In the genomic region with DNA sequence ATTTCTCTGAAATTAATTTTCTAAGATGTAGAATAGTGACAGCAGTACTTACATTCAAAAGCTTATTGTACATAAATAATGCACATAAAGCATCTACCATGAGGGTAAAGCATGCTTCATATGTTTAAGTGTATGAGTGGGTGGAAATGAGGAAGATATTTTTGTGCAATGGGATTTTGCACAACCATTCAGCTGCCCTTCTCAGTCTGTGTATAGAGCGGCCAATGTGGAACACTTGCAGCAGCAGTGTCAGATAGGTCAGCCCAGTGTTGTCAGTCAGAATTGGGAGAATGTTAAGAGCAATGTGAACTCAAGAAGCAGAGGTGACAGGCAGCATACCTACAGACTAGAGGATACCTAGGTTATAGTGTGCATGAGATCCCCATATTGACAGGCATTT, we compare ENCODE assay signal across 20 cellular contexts.
"Had no signal": no experiment of that assay in that cellular context is flagged by ENCODE, and none has a peak within 500 bp of the region (broad histone marks: within the 10 kb centered on the region; RNA-seq: fewer than 3 reads in every experiment).

No MANE protein-coding gene starts in this region.

- H3K4me1 Mint-ChIP-seq: activated CD8-positive, alpha-beta memory T cell treated with anti-CD3 and anti-CD28 coated beads, Interleukin-2, amount 10 ng/mL, durations not matched to agents 7 days and 5 days; activated T-helper 17 cell treated with anti-CD3 and anti-CD28 coated beads, Interleukin-2, amount 50 U/mL, for 72 hours had no signal

- ATAC-seq: activated CD8-positive, alpha-beta memory T cell treated with anti-CD3 and anti-CD28 coated beads, Interleukin-2, amount 10 ng/mL, durations not matched to agents 7 days and 5 days; activated T-helper 17 cell treated with anti-CD3 and anti-CD28 coated beads, Interleukin-2, amount 50 U/mL, for 72 hours; stimulated activated memory B cell treated with anti-CD40 and anti-IgM and Interleukin-4, amounts not matched to agents 10 μg/mL and 1 μg/mL and 100 μg/mL, for 72 hours had no signal

- H3K27me3 Mint-ChIP-seq: activated B cell treated with CpG ODN at 0.5 μM for 24 hours; activated CD4-positive, alpha-beta memory T cell treated with anti-CD3 and anti-CD28 coated beads for 36 hours; activated CD8-positive, alpha-beta memory T cell treated with anti-CD3 and anti-CD28 coated beads, Interleukin-2, amount 10 ng/mL, durations not matched to agents 7 days and 5 days; activated T-helper 17 cell treated with anti-CD3 and anti-CD28 coated beads, Interleukin-2, amount 50 U/mL, for 72 hours; stimulated activated memory B cell treated with anti-CD40 and anti-IgM and Interleukin-4, amounts not matched to agents 10 μg/mL and 1 μg/mL and 100 μg/mL, for 72 hours had no signal

- H3K27ac ChIP-seq: dorsolateral prefrontal cortex, epithelial cell of prostate, spleen, thoracic aorta had no signal

- H3K27ac Mint-ChIP-seq: activated B cell treated with CpG ODN at 0.5 μM for 24 hours; activated CD4-positive, alpha-beta memory T cell treated with anti-CD3 and anti-CD28 coated beads for 36 hours; activated CD8-positive, alpha-beta memory T cell treated with anti-CD3 and anti-CD28 coated beads, Interleukin-2, amount 10 ng/mL, durations not matched to agents 7 days and 5 days; activated naive CD8-positive, alpha-beta T cell treated with anti-CD3 and anti-CD28 coated beads, Interleukin-2, amount 10 ng/mL, durations not matched to agents 7 days and 5 days; activated T-helper 17 cell treated with anti-CD3 and anti-CD28 coated beads, Interleukin-2, amount 50 U/mL, for 72 hours; brain; endodermal cell; nephron progenitor cell; stimulated activated memory B cell treated with anti-CD40 and anti-IgM and Interleukin-4, amounts not matched to agents 10 μg/mL and 1 μg/mL and 100 μg/mL, for 72 hours had no signal

- H3K4me3 ChIP-seq: dorsolateral prefrontal cortex, spleen, thoracic aorta had no signal

- H3K27me3 ChIP-seq: dorsolateral prefrontal cortex, spleen had no signal

- DNase-seq: activated B cell treated with CpG ODN at 0.5 μM for 24 hours; activated CD4-positive, alpha-beta memory T cell treated with anti-CD3 and anti-CD28 coated beads for 36 hours; activated CD4-positive, alpha-beta T cell treated with anti-CD3 and anti-CD28 coated beads for 4 hours; activated CD8-positive, alpha-beta memory T cell treated with anti-CD3 and anti-CD28 coated beads, Interleukin-2, amount 10 ng/mL, durations not matched to agents 7 days and 5 days; activated naive CD4-positive, alpha-beta T cell; activated naive CD8-positive, alpha-beta T cell treated with anti-CD3 and anti-CD28 coated beads, Interleukin-2, amount 10 ng/mL, durations not matched to agents 7 days and 5 days; central memory CD4-positive, alpha-beta T cell; dorsolateral prefrontal cortex; endodermal cell; foreskin fibroblast; midbrain; nephron progenitor cell; retina; spleen; stimulated activated CD4-positive, alpha-beta T cell treated with anti-CD3 and anti-CD28 coated beads, Interleukin-4, amount 100 ng/mL, for 4 hours had no signal

- H3K36me3 ChIP-seq: spleen, thoracic aorta had no signal

- H3K4me3 Mint-ChIP-seq: activated B cell treated with CpG ODN at 0.5 μM for 24 hours; activated CD4-positive, alpha-beta memory T cell treated with anti-CD3 and anti-CD28 coated beads for 36 hours; activated CD8-positive, alpha-beta memory T cell treated with anti-CD3 and anti-CD28 coated beads, Interleukin-2, amount 10 ng/mL, durations not matched to agents 7 days and 5 days; activated naive CD8-positive, alpha-beta T cell treated with anti-CD3 and anti-CD28 coated beads, Interleukin-2, amount 10 ng/mL, durations not matched to agents 7 days and 5 days; activated T-helper 17 cell treated with anti-CD3 and anti-CD28 coated beads, Interleukin-2, amount 50 U/mL, for 72 hours; brain; endodermal cell; nephron progenitor cell; stimulated activated memory B cell treated with anti-CD40 and anti-IgM and Interleukin-4, amounts not matched to agents 10 μg/mL and 1 μg/mL and 100 μg/mL, for 72 hours had no signal

- H3K9me3 ChIP-seq: thoracic aorta had no signal
